ENCODE assay signal across 1 cellular context in genomic region chr7:121023683-121024507, GRCh38.
TF ChIP-seq lines count a peak whose summit lies in the region.

No MANE protein-coding gene starts in this region.

TF ChIP-seq in K562, 482 proteins besides CTCF, POLR2A, EP300 and RAD21 (continued from another document and continues in another):
- no peak for TF ChIP-seq TAL1 (IDR thresholded peaks at IDR 0.05)
- TF ChIP-seq SMARCB1 (IDR thresholded peaks at IDR 0.05; ENCODE audit: insufficient read length, low read depth), result no peak
- TF ChIP-seq HDAC6 (IDR thresholded peaks at IDR 0.05; ENCODE audit: low read depth, low read length), result no peak
- TF ChIP-seq ZBTB8A (IDR thresholded peaks at IDR 0.05; ENCODE audit: partially characterized antibody), result no peak
- no peak for TF ChIP-seq POLR2AphosphoS2 (IDR thresholded peaks at IDR 0.05; ENCODE audit: low read length)
- TF ChIP-seq NR4A1 (CRISPR knock-in tag; IDR thresholded peaks at IDR 0.05), result no peak
- no peak for TF ChIP-seq NR4A1 (tag; IDR thresholded peaks at IDR 0.05)
- no peak for TF ChIP-seq CGGBP1 (CRISPR knock-in tag; IDR thresholded peaks at IDR 0.05)
- no peak for TF ChIP-seq NCOA4 (IDR thresholded peaks at IDR 0.05; ENCODE audit: partially characterized antibody)
- no peak for TF ChIP-seq ZNF134 (CRISPR knock-in tag; conservative IDR thresholded peaks at IDR 0.05)
- no peak for TF ChIP-seq RAD51 (IDR thresholded peaks at IDR 0.05; ENCODE audit: borderline replicate concordance, low read depth)
- 0 out of 2 replicates have a peak, but pooled peaks have one; percentile 47 for TF ChIP-seq ATF6 (CRISPR knock-in tag; IDR thresholded peaks at IDR 0.05)
- TF ChIP-seq DDX20 (tag; IDR thresholded peaks at IDR 0.05; ENCODE audit: low read depth), result no peak
- TF ChIP-seq CEBPB (tag; IDR thresholded peaks at IDR 0.05), result no peak
- no peak for TF ChIP-seq ZNF436 (CRISPR knock-in tag; IDR thresholded peaks at IDR 0.05)
- TF ChIP-seq MLX (CRISPR knock-in tag; conservative IDR thresholded peaks at IDR 0.05), result no peak
- TF ChIP-seq CBX1 (IDR thresholded peaks at IDR 0.05; ENCODE audit: low read depth), result no peak
- TF ChIP-seq ZC3H4 (CRISPR knock-in tag; IDR thresholded peaks at IDR 0.05; ENCODE audit: borderline replicate concordance), result no peak
- TF ChIP-seq NBN (IDR thresholded peaks at IDR 0.05; ENCODE audit: low read depth), result no peak
- no peak for TF ChIP-seq ZNF277 (CRISPR knock-in tag; IDR thresholded peaks at IDR 0.05; ENCODE audit: borderline replicate concordance)
- TF ChIP-seq BRF2 (IDR thresholded peaks at IDR 0.05; ENCODE audit: borderline replicate concordance, insufficient read depth, insufficient read length), result no peak
- 0 out of 2 replicates have a peak, but pooled peaks have one; percentile 39 for TF ChIP-seq LEF1 (IDR thresholded peaks at IDR 0.05)
- TF ChIP-seq MYC (IDR thresholded peaks at IDR 0.05; ENCODE audit: low read depth, low read length), result no peak
- TF ChIP-seq MYC (CRISPR knock-in tag; IDR thresholded peaks at IDR 0.05; ENCODE audit: borderline replicate concordance, low read depth), result no peak
- TF ChIP-seq HBP1 (CRISPR knock-in tag; IDR thresholded peaks at IDR 0.05), result no peak
- TF ChIP-seq ZNF707 (CRISPR knock-in tag; conservative IDR thresholded peaks at IDR 0.05), result no peak
- no peak for TF ChIP-seq SETDB1 (IDR thresholded peaks at IDR 0.05; ENCODE audit: low read length)
- TF ChIP-seq THRA (IDR thresholded peaks at IDR 0.05), result no peak
- no peak for TF ChIP-seq SNIP1 (IDR thresholded peaks at IDR 0.05; ENCODE audit: low read depth)
- no peak for TF ChIP-seq POLR2G (IDR thresholded peaks at IDR 0.05; ENCODE audit: low read depth, low read length)
- no peak for TF ChIP-seq CSDE1 (IDR thresholded peaks at IDR 0.05)
- TF ChIP-seq ZC3H8 (IDR thresholded peaks at IDR 0.05), result no peak
- TF ChIP-seq ZFP91 (CRISPR knock-in tag; IDR thresholded peaks at IDR 0.05), result no peak
- no peak for TF ChIP-seq CLOCK (CRISPR knock-in tag; IDR thresholded peaks at IDR 0.05; ENCODE audit: borderline replicate concordance)
- TF ChIP-seq ZNF311 (CRISPR knock-in tag; IDR thresholded peaks at IDR 0.05), result no peak
- 0 out of 2 replicates have a peak, but pooled peaks have one; percentile 37 for TF ChIP-seq FOXJ2 (tag; IDR thresholded peaks at IDR 0.05)
- peak; percentile 52; the same call in 1 of the 2 replicates for TF ChIP-seq ZNF592 (IDR thresholded peaks at IDR 0.05)
- TF ChIP-seq ZNF79 (CRISPR knock-in tag; IDR thresholded peaks at IDR 0.05; ENCODE audit: low read depth), result no peak
- TF ChIP-seq SFPQ (IDR thresholded peaks at IDR 0.05; ENCODE audit: low read depth, low read length), result no peak
- no peak for TF ChIP-seq SREBF1 (IDR thresholded peaks at IDR 0.05; ENCODE audit: borderline replicate concordance, low read depth, low read length)
